In the genomic region with DNA sequence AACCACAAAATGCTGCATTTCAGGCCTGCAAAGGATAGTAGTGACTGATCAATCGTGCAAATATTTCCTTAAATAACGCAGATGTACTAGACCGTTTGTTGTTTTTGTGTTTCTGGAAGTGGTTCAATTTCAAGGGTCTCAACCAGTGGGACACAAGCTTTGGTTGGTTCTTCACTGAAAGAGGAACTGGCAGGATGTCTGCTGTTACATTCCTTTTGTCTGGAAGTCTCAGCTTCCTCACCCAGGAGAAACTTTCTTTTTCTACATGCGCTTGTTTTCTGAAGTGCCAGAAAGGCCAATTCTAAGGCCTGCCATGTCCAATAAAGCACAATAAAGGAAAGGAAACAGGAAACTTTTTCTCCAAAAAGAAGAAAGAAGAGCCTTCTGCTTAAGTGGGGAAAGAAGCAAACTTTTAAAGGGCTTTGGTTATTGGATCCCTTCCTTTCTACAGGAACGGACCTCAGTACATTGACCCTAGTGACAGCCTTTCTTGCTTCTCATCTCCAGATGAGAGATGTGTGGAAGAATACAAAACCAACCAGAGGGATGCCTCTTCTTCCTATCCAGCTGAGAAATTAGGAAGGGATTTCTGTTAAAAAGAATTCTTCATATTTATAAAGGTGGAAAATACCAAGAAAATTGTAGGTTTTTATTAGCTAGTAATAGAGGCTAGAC, we compare ENCODE assay signal across 16 cellular contexts. TPM values are rescaled to one million over a fixed set of nuclear protein-coding genes. Genes with fewer than 3 reads are reported as not detected.
DNase-seq lines count a peak whose midpoint lies in the region; ATAC-seq and TF ChIP-seq lines count a peak whose summit lies in the region.
"Had no signal": no experiment of that assay in that cellular context is flagged by ENCODE, and none has a peak within 500 bp of the region (broad histone marks: within the 10 kb centered on the region; RNA-seq: fewer than 3 reads in every experiment).

No MANE protein-coding gene starts in this region.

- no peak for DNase-seq in AG04449 (ENCODE audit: low read depth, low spot score)
- DNase-seq in HT-29 (ENCODE audit: low spot score), result peak; percentile 16
- no peak for DNase-seq in chondrocyte (ENCODE audit: low spot score)
- DNase-seq in NCI-H2227 treated with DMSO at 0.1 percent for 48 hours (lab: John Stamatoyannopoulos, UW), result no peak
- DNase-seq in GF-D8 (lab: John Stamatoyannopoulos, UW), result no peak
- DNase-seq in DMS153 (lab: John Stamatoyannopoulos, UW), result no peak
- DNase-seq: activated CD4-positive, alpha-beta memory T cell treated with anti-CD3 and anti-CD28 coated beads for 36 hours; AML-193; islet precursor cell; natural killer cell; NCI-H446; stimulated activated CD4-positive, alpha-beta T cell treated with anti-CD3 and anti-CD28 coated beads, Interleukin-15, amount 100 ng/mL, for 24 hours had no signal

- H3K4me3 ChIP-seq in AG04449 (ENCODE audit: low read depth, low read length), result peak overlapping the region; percentile 2
- H3K4me3 ChIP-seq in mesodermal cell (ENCODE audit: extremely low read depth, insufficient read depth, low read length, poor library complexity, severe bottlenecking), result no peak overlapping the region
- H3K4me3 ChIP-seq: cardiac muscle cell had no signal

- ATAC-seq in GM18867 (IDR thresholded peaks at IDR 0.05; ENCODE audit: unreplicated experiment), result no peak
- ATAC-seq: natural killer cell had no signal

- H3K36me3 ChIP-seq in mesodermal cell (ENCODE audit: control insufficient read depth, insufficient read depth, low read length), result peaks cover 6% of the 10 kb centered on the region
- H3K36me3 ChIP-seq: cardiac muscle cell had no signal

- H3K27ac ChIP-seq in mesodermal cell (ENCODE audit: low read depth, low read length, severe bottlenecking), result peak overlapping the region; percentile 90
- H3K27ac ChIP-seq: cardiac muscle cell had no signal

- peaks cover 2% of the 10 kb centered on the region for H3K36me3 Mint-ChIP-seq in chondrocyte (ENCODE audit: low read depth)
- H3K36me3 Mint-ChIP-seq: activated CD4-positive, alpha-beta memory T cell treated with anti-CD3 and anti-CD28 coated beads for 36 hours; natural killer cell had no signal

- peaks cover 64% of the 10 kb centered on the region for H3K4me1 Mint-ChIP-seq in chondrocyte (ENCODE audit: low read depth)

- H3K27me3 Mint-ChIP-seq in chondrocyte (ENCODE audit: low read depth), result no peaks in the 10 kb centered on the region

- 63 to 83% methylated on average over 1 to 3 of the region's 5 CpGs for WGBS in mesodermal cell (ENCODE audit: insufficient coverage in 2 of 2), 2 experiments

- POLR2A ChIA-PET in AG04449 (lab: Yijun Ruan, JAX), result interaction anchor here (0.7 to 8.7 kb wide), 4 partner anchors 21 to 1327 kb away, joined by 3 to 110 read pairs (median 4); no protein-coding TSS in a partner anchor

- no peaks in the 10 kb centered on the region for H3K9me3 ChIP-seq in mesodermal cell (ENCODE audit: control insufficient read depth, low read length)

- CTCF ChIA-PET in AG04449 (lab: Yijun Ruan, JAX), result interaction anchor here (4.9 to 16.2 kb wide), 2 partner anchors 10 to 170 kb away, joined by 25 to 462 read pairs; no protein-coding TSS in a partner anchor

- peak overlapping the region; percentile 45 for H3K4me3 Mint-ChIP-seq in chondrocyte (ENCODE audit: unreplicated experiment)
- H3K4me3 Mint-ChIP-seq: activated CD4-positive, alpha-beta memory T cell treated with anti-CD3 and anti-CD28 coated beads for 36 hours; natural killer cell had no signal

- H3K9me3 Mint-ChIP-seq in chondrocyte (ENCODE audit: low read depth), result peaks cover 3% of the 10 kb centered on the region
- H3K9me3 Mint-ChIP-seq: activated CD4-positive, alpha-beta memory T cell treated with anti-CD3 and anti-CD28 coated beads for 36 hours; natural killer cell had no signal

- H3K27ac Mint-ChIP-seq in chondrocyte (ENCODE audit: unreplicated experiment), result peak overlapping the region; percentile 93
- H3K27ac Mint-ChIP-seq: activated CD4-positive, alpha-beta memory T cell treated with anti-CD3 and anti-CD28 coated beads for 36 hours; natural killer cell had no signal

- H3K4me1 ChIP-seq in mesodermal cell (ENCODE audit: control insufficient read depth, insufficient read depth, low read length, poor library complexity, severe bottlenecking), result peaks cover 29% of the 10 kb centered on the region

- no peak for TF ChIP-seq CTCF in AG04449 (IDR thresholded peaks at IDR 0.05; ENCODE audit: insufficient read depth, low read length, missing control alignments)
- no peak for TF ChIP-seq CTCF in chondrocyte (IDR thresholded peaks at IDR 0.05)

RNA-seq across cellular contexts. Expression of gene DKK1, which starts 4.2 kb away (rescaled TPM):
- 23.7 and 28.5 TPM in 2 replicates for total RNA-seq in HT-29 (2014; rRNA removed; shearing (Covaris generic))
- 54.4 to 170 TPM (median 170 TPM) in 3 replicates for total RNA-seq in chondrocyte
- 138 TPM for polyA plus RNA-seq in mesodermal cell (2013, experiment 1 of 2)
- 112 TPM for polyA plus RNA-seq in mesodermal cell (2013, experiment 2 of 2)
- total RNA-seq: activated CD4-positive, alpha-beta memory T cell treated with anti-CD3 and anti-CD28 coated beads for 36 hours; natural killer cell; T-helper 2 cell treated with Interferon-gamma antibody and Interleukin-4, amounts not matched to agents 100 ng/mL and 5 ng/mL, for 36 hours had no signal
